ENCODE assay signal across 13 cellular contexts in the genomic region with DNA sequence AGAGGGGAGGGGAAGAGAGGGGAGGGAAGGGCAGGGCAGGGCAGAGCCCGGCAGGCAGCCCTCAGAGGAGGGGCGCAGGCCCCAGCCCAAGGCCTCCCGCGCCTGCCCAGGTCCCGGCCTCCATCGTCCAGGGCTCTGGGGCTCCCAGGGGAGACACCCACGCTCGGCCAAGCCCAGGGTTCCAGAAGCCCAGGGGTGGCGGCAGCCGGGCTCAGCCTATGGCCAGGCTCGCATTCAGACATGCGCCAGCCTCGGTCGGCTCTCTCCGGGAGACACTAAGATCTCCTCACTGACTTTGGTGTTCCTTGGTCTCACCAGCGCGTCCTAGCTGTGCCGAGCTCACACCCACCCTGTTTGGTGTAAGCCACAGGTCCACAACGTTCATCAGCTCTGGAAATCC. TPM values are rescaled to one million over a fixed set of nuclear protein-coding genes. Genes with fewer than 3 reads are reported as not detected.
DNase-seq lines count a peak whose midpoint lies in the region; ATAC-seq and TF ChIP-seq lines count a peak whose summit lies in the region.
"Had no signal": no experiment of that assay in that cellular context is flagged by ENCODE, and none has a peak within 500 bp of the region (broad histone marks: within the 10 kb centered on the region; RNA-seq: fewer than 3 reads in every experiment).

No MANE protein-coding gene starts in this region.

- no peak for TF ChIP-seq CTCF in heart right ventricle (IDR thresholded peaks at IDR 0.05)

- WGBS in heart right ventricle, 2 donors, result 76 to 81% methylated on average over 18 to 19 of the region's 19 CpGs

- intact Hi-C loops in Right ventricle myocardium superior (cut with DNase I), result no loop called here
- intact Hi-C loops in heart right ventricle (cut with DNase I), result no loop called here

- H3K4me1 ChIP-seq in heart right ventricle, result peaks cover 32 to 50% (median 43%) of the 10 kb centered on the region in 9 donors
- H3K4me1 ChIP-seq: parathyroid adenoma had no signal

- H3K4me3 ChIP-seq in heart right ventricle, result no peak overlapping the region
- H3K4me3 ChIP-seq: MG63 had no signal

- H3K27me3 ChIP-seq in heart right ventricle, result peaks cover 0 to 29% (median 11%) of the 10 kb centered on the region in 7 donors
- H3K27me3 ChIP-seq: MG63 had no signal

- peak; percentile 32 for DNase-seq in Right ventricle myocardium superior
- no peak for DNase-seq in heart right ventricle
- no peak for DNase-seq in immature natural killer cell
- no peak for DNase-seq in substantia nigra (lab: John Stamatoyannopoulos, UW)
- DNase-seq: activated CD4-positive, CD25-positive, alpha-beta regulatory T cell; kidney glomerular epithelial cell; MG63; SIG-M5; stimulated activated CD4-positive, alpha-beta T cell treated with anti-CD3 and anti-CD28 coated beads, Interleukin-2, amount 100 ng/mL, for 48 hours had no signal

- H3K9me3 Mint-ChIP-seq in immature natural killer cell, result no peaks in the 10 kb centered on the region

- H3K27ac ChIP-seq in heart right ventricle (peak overlapping the region in 3 of 10 donors; percentile 2 to 62 (median 13)), substantia nigra (ENCODE audit: low read depth, low read length, poor library complexity, severe bottlenecking) (peak overlapping the region; percentile 93)
- H3K27ac ChIP-seq: parathyroid adenoma had no signal

- H3K27ac Mint-ChIP-seq in immature natural killer cell, result peak overlapping the region in 1 of 6 donors; percentile 61

- H3K27me3 Mint-ChIP-seq in immature natural killer cell (ENCODE audit: low read depth in 3 of 3), result peaks cover 4 to 15% (median 6%) of the 10 kb centered on the region in 3 donors

- no peaks in the 10 kb centered on the region for H3K36me3 Mint-ChIP-seq in immature natural killer cell

- ATAC-seq in Right ventricle myocardium superior (ENCODE audit: poor library complexity), result no peak
- no peak for ATAC-seq in heart right ventricle
- ATAC-seq in HG03025 (IDR thresholded peaks at IDR 0.05; ENCODE audit: low FRiP score, unreplicated experiment), result no peak
- no peak for ATAC-seq in GM21360 (IDR thresholded peaks at IDR 0.05; ENCODE audit: unreplicated experiment)

- peak overlapping the region; percentile 15 to 67 (median 31) for H3K4me3 Mint-ChIP-seq in immature natural killer cell

- no peaks in the 10 kb centered on the region for H3K9me3 ChIP-seq in heart right ventricle
- H3K9me3 ChIP-seq: MG63 had no signal

- H3K36me3 ChIP-seq in heart right ventricle, result no peaks in the 10 kb centered on the region
- H3K36me3 ChIP-seq: MG63 had no signal

- peaks cover 3 to 6% of the 10 kb centered on the region in 2 donors for H3K4me1 Mint-ChIP-seq in immature natural killer cell

RNA-seq across cellular contexts. Expression of gene ANKRD65, which starts 7.1 kb away (rescaled TPM):
- total RNA-seq in Right ventricle myocardium superior (1.8 TPM), heart right ventricle (1 to 10 TPM in 7 of 10 donors, under 1 TPM in 3; 0.37 to 2.5 (median 1.8) TPM)
- polyA plus RNA-seq in heart right ventricle (1 to 10 TPM; 1.2 to 3.1 TPM), immature natural killer cell (not detected)
- total RNA-seq: Daoy had no signal

RNA-seq across cellular contexts. Expression of gene VWA1, which starts 7.3 kb away (rescaled TPM):
- total RNA-seq in Right ventricle myocardium superior, result 17.1 TPM
- total RNA-seq in heart right ventricle, result 10 to 100 TPM; 10.8 to 52.8 (median 14.1) TPM
- 10 to 100 TPM; 13.9 to 27.5 TPM for polyA plus RNA-seq in heart right ventricle
- polyA plus RNA-seq in immature natural killer cell, result not detected

RNA-seq across cellular contexts. Expression of gene MRPL20, which starts 21.1 kb away (rescaled TPM):
- total RNA-seq in Right ventricle myocardium superior, result 144 TPM
- total RNA-seq in heart right ventricle, result 100 to 1,000 TPM; 116 to 162 (median 132) TPM
- 100 to 1,000 TPM; 124 to 224 TPM for polyA plus RNA-seq in heart right ventricle
- 100 to 1,000 TPM; 167 to 194 (median 182) TPM for polyA plus RNA-seq in immature natural killer cell

RNA-seq across cellular contexts. Expression of gene ATAD3C, which starts 21.3 kb away (rescaled TPM):
- total RNA-seq in Right ventricle myocardium superior (0.94 TPM), heart right ventricle (1 to 10 TPM in 5 of 10 donors, under 1 TPM in 5; 0.11 to 2.2 (median 1.2) TPM)
- polyA plus RNA-seq in heart right ventricle (under 1 TPM; 0.49 to 0.66 TPM), immature natural killer cell (1 to 10 TPM; 1.5 to 4.0 (median 3.1) TPM)

RNA-seq across cellular contexts. Expression of gene CCNL2, which starts 29.0 kb away (rescaled TPM):
- total RNA-seq in Right ventricle myocardium superior (45.7 TPM), heart right ventricle (10 to 100 TPM; 38.5 to 77.5 (median 47.7) TPM)
- polyA plus RNA-seq in heart right ventricle (100 to 1,000 TPM in 1 of 2 donors, 10 to 100 TPM in 1; 57.3 to 243 TPM), immature natural killer cell (10 to 100 TPM; 16.7 to 34.6 (median 22.0) TPM)
